Comparison of ENCODE assay signal across 8 cellular contexts in the genomic region with DNA sequence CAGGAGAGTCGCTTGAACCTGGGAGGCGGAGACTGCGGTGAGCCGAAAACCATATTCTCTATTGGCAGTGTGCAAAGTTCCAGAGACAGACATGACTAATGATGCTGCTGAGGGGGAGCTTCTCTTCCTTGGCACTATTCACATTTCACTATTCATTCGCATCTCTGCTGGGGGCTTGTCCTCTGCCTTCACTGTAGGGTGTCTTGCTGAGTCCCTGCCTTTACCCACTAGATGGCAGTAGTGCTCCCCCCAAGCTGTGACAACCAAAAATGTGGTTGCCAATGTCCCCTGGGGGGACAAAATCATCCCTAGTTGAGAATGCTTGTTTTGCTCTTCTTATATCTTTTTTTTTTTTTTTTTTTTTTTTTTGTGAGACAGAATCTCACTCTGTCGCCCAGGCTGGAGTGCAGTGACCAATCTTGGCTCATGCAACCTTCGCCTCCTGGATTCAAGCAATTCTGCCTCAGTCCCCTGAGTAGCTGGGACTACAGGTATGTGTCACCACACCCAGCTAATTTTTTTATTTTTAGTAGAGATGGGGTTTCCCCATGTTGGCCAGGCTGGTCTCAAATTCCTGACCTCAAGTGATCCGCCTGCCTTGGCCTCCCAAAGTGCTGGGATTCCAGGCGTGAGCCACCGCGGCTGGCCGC. TPM values are rescaled to one million over a fixed set of nuclear protein-coding genes. Genes with fewer than 3 reads are reported as not detected.
DNase-seq lines count a peak whose midpoint lies in the region; ATAC-seq and TF ChIP-seq lines count a peak whose summit lies in the region.
"Not testable (repeated sequence)": the region's sequence is repeated elsewhere in the genome, so short reads cannot be mapped to it uniquely, and the experiment has no call there.

No MANE protein-coding gene starts in this region.

- H2AFZ ChIP-seq in DND-41 (ENCODE audit: low read depth, low read length); neuronal stem cell (ENCODE audit: low read length): not testable (repeated sequence)

- H3K27me3 ChIP-seq in DND-41 (ENCODE audit: insufficient read depth, low read length, poor library complexity); foreskin keratinocyte; neuronal stem cell (ENCODE audit: control insufficient read depth in 3 of 3, insufficient read depth in 3 of 3, low read depth in 1 of 3, low read length in 3 of 3); stomach: not testable (repeated sequence)

- H4K20me1 ChIP-seq in DND-41 (ENCODE audit: insufficient read depth, low read length) = peaks cover 46% of the 10 kb centered on the region

- not testable (repeated sequence) for H2BK12ac ChIP-seq in neuronal stem cell (ENCODE audit: low read length)

- ATAC-seq in DND-41 (ENCODE audit: insufficient read depth, low read depth) (peak; percentile 90), SK-N-SH treated with all-trans-retinoic acid at 6 μM for 48 hours (peak; percentile 83), foreskin keratinocyte (peak; percentile 75)

- not testable (repeated sequence) for H2AK5ac ChIP-seq in neuronal stem cell (ENCODE audit: low read depth, low read length)

- not testable (repeated sequence) for H3K4me2 ChIP-seq in DND-41 (ENCODE audit: insufficient read depth, low read length); neuronal stem cell (ENCODE audit: insufficient read depth, low read length, poor library complexity, severe bottlenecking)

- not testable (repeated sequence) for H4K8ac ChIP-seq in neuronal stem cell (ENCODE audit: low read depth, low read length)

- POLR2A ChIA-PET in HEK293T (lab: Yijun Ruan, JAX) = interaction anchor here (0.9 kb wide), 1 partner anchor 60 kb away, joined by 3 read pairs; no protein-coding TSS in a partner anchor

- not testable (repeated sequence) for TF ChIP-seq EP300 in stomach (IDR thresholded peaks at IDR 0.05)

- H3K14ac ChIP-seq in neuronal stem cell (ENCODE audit: low read length) = not testable (repeated sequence)

- H4K91ac ChIP-seq in neuronal stem cell (ENCODE audit: low read depth, low read length, poor library complexity) = not testable (repeated sequence)

- CTCF ChIA-PET in HEK293T (lab: Yijun Ruan, JAX) = interaction anchor here (0.5 to 2.9 kb wide), 10 partner anchors 9 to 118 kb away, joined by 3 to 15 read pairs (median 4); no protein-coding TSS in a partner anchor

- H3K79me1 ChIP-seq in neuronal stem cell (ENCODE audit: low read depth, low read length) = peaks cover 18% of the 10 kb centered on the region

- H3K18ac ChIP-seq in neuronal stem cell (ENCODE audit: low read length) = not testable (repeated sequence)

- not testable (repeated sequence) for H3K23ac ChIP-seq in neuronal stem cell (ENCODE audit: low read depth, low read length, poor library complexity)

- WGBS in neuronal stem cell (ENCODE audit: extremely low coverage in 2 of 2, insufficient read length in 2 of 2, insufficient replicate concordance in 1 of 2), 2 donors = no CpG with 5 or more reads among the region's 12 CpGs
- WGBS in stomach, 5 donors = 75 to 81% (median 79%) methylated on average over 12 of the region's 12 CpGs

- intact Hi-C loops in stomach (cut with DNase I; ENCODE audit: low total_unique reads) = loop anchor here (10.0 kb wide), 1 partner anchor 89 kb away; no protein-coding TSS in a partner anchor

- peaks cover 53% of the 10 kb centered on the region for H3K79me2 ChIP-seq in DND-41 (ENCODE audit: insufficient read depth, low read length)

- H3K9me3 ChIP-seq in DND-41 (ENCODE audit: insufficient read depth, low read length, severe bottlenecking); neuronal stem cell (replicated peaks in 1 of 2; ENCODE audit: control insufficient read depth in 2 of 2, insufficient read depth in 1 of 2, low read depth in 1 of 2, low read length in 2 of 2); stomach: not testable (repeated sequence)

- TF ChIP-seq CTCF in DND-41 (IDR thresholded peaks at IDR 0.05; ENCODE audit: borderline replicate concordance, extremely low read depth, low read length, poor library complexity, severe bottlenecking) = peak; percentile 93
- peak; percentile 85 for TF ChIP-seq CTCF in foreskin keratinocyte (conservative IDR thresholded peaks at IDR 0.05)
- TF ChIP-seq CTCF in stomach (IDR thresholded peaks at IDR 0.05) = peak in 5 of 7 experiments; percentile 72 to 81 (median 79)

- H3K9ac ChIP-seq in DND-41 (ENCODE audit: low read depth, low read length); neuronal stem cell (ENCODE audit: low read depth, low read length, poor library complexity): not testable (repeated sequence)

- H2BK120ac ChIP-seq in neuronal stem cell (ENCODE audit: low read depth, low read length) = not testable (repeated sequence)

- H2BK15ac ChIP-seq in neuronal stem cell (ENCODE audit: low read length) = not testable (repeated sequence)

- not testable (repeated sequence) for H3K4ac ChIP-seq in neuronal stem cell (ENCODE audit: low read length)

- DNase-seq in DND-41 = peak; percentile 78
- DNase-seq in HEK293T (ENCODE audit: extremely low spot score) = peak; percentile 82
- DNase-seq in NCI-H1436 (lab: John Stamatoyannopoulos, UW) = peak; percentile 52
- peak; percentile 63 for DNase-seq in activated gamma-delta T cell treated with Interleukin-2 at 50 U/mL for 16 hours
- DNase-seq in foreskin keratinocyte = peak; percentile 24 to 63
- DNase-seq in neuronal stem cell (ENCODE audit: low spot score) = peak; percentile 77
- peak; percentile 58 for DNase-seq in stomach

- not testable (repeated sequence) for H3K27ac ChIP-seq in DND-41 (ENCODE audit: low read length); foreskin keratinocyte; neuronal stem cell (replicated peaks; ENCODE audit: low read length)
- peak overlapping the region in 2 of 5 donors; percentile 29 to 54 for H3K27ac ChIP-seq in stomach

- H3K36me3 ChIP-seq in DND-41 (ENCODE audit: insufficient read depth, low read length) (peaks cover 70% of the 10 kb centered on the region), neuronal stem cell (replicated peaks in 1 of 2; ENCODE audit: control insufficient read depth in 2 of 2, insufficient read depth in 2 of 2, low read length in 2 of 2) (peaks cover 32 to 81% of the 10 kb centered on the region in 2 donors), stomach (peaks cover 32 to 77% (median 65%) of the 10 kb centered on the region in 4 donors)

- TF ChIP-seq POLR2A in stomach (IDR thresholded peaks at IDR 0.05) = not testable (repeated sequence)

- H3K4me3 ChIP-seq in DND-41 (ENCODE audit: low read depth in 1 of 2, low read length in 2 of 2); neuronal stem cell (ENCODE audit: low read length in 2 of 2); stomach: not testable (repeated sequence)

- not testable (repeated sequence) for H2BK5ac ChIP-seq in neuronal stem cell (ENCODE audit: low read length)

- H3K4me1 ChIP-seq in DND-41 (ENCODE audit: insufficient read depth, low read length); foreskin keratinocyte; neuronal stem cell (ENCODE audit: control insufficient read depth in 2 of 2, insufficient read depth in 1 of 2, low read depth in 1 of 2, low read length in 2 of 2): not testable (repeated sequence)
- H3K4me1 ChIP-seq in stomach = peaks cover 0 to 74% (median 33%) of the 10 kb centered on the region in 4 donors

TF ChIP-seq in HEK293T, 16 proteins besides CTCF, POLR2A, EP300 and RAD21:
- TF ChIP-seq ZNF384 (IDR thresholded peaks at IDR 0.05) = peak; percentile 33; the same call in 1 of the 2 replicates

TF ChIP-seq in SK-N-SH treated with all-trans-retinoic acid at 6 μM for 48 hours, 23 proteins besides CTCF, POLR2A, EP300 and RAD21:
- TF ChIP-seq, protein P1, sequence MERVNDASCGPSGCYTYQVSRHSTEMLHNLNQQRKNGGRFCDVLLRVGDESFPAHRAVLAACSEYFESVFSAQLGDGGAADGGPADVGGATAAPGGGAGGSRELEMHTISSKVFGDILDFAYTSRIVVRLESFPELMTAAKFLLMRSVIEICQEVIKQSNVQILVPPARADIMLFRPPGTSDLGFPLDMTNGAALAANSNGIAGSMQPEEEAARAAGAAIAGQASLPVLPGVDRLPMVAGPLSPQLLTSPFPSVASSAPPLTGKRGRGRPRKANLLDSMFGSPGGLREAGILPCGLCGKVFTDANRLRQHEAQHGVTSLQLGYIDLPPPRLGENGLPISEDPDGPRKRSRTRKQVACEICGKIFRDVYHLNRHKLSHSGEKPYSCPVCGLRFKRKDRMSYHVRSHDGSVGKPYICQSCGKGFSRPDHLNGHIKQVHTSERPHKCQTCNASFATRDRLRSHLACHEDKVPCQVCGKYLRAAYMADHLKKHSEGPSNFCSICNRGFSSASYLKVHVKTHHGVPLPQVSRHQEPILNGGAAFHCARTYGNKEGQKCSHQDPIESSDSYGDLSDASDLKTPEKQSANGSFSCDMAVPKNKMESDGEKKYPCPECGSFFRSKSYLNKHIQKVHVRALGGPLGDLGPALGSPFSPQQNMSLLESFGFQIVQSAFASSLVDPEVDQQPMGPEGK (CRISPR knock-in tag; IDR thresholded peaks at IDR 0.05; ENCODE audit: borderline replicate concordance) = peak; percentile 28; the same call in 1 of the 2 replicates

RNA-seq across cellular contexts. Expression of a gene that starts 57.5 kb away (rescaled TPM):
- total RNA-seq in foreskin keratinocyte = 59.7 and 61.9 TPM in 2 replicates
- polyA plus RNA-seq in foreskin keratinocyte = 15.0 and 19.3 TPM in 2 replicates
- polyA plus RNA-seq in neuronal stem cell (2013, experiment 1 of 2) = 33.6 TPM
- polyA plus RNA-seq in neuronal stem cell (2013, experiment 2 of 2) = 37.1 TPM
- total RNA-seq in stomach = 100 to 1,000 TPM in 3 of 5 donors, 10 to 100 TPM in 2; 72.5 to 463 (median 108) TPM
- polyA plus RNA-seq in stomach = 10 to 100 TPM in 2 of 3 donors, 1 to 10 TPM in 1; 8.5 to 29.4 (median 11.2) TPM
